Comparison of ENCODE assay signal across 8 cellular contexts in genomic region chr2:48524756-48525155, GRCh38. TPM values are rescaled to one million over a fixed set of nuclear protein-coding genes. Genes with fewer than 3 reads are reported as not detected.
DNase-seq lines count a peak whose midpoint lies in the region; ATAC-seq and TF ChIP-seq lines count a peak whose summit lies in the region.
"Not testable (repeated sequence)": the region's sequence is repeated elsewhere in the genome, so short reads cannot be mapped to it uniquely, and the experiment has no call there.

No MANE protein-coding gene starts in this region.

- CTCF ChIA-PET in HEK293 (lab: Yijun Ruan, JAX) = interaction anchor here (1.8 kb wide), 1 partner anchor 10 kb away, joined by 4 read pairs; no protein-coding TSS in a partner anchor

- H3K27me3 ChIP-seq in ascending aorta; esophagus squamous epithelium; left ventricle myocardium inferior (ENCODE audit: low read depth); psoas muscle (ENCODE audit: insufficient read depth in 3 of 3, low read length in 2 of 3); gastrocnemius medialis; thoracic aorta (replicated peaks; ENCODE audit: insufficient read depth); vagina: not testable (repeated sequence)

- in situ Hi-C loops in gastrocnemius medialis (cut with MboI; ENCODE audit: low sequenced_read_pairs in 4 of 4) = not testable (repeated sequence)

- not testable (repeated sequence) for H3K4me1 ChIP-seq in HEK293 (ENCODE audit: control insufficient read depth, insufficient read depth, low read length); psoas muscle
- H3K4me1 ChIP-seq in ascending aorta (peaks cover 0 to 10% of the 10 kb centered on the region in 2 donors), esophagus squamous epithelium (peaks cover 6 to 38% (median 10%) of the 10 kb centered on the region in 3 donors), left ventricle myocardium inferior (peaks cover 42% of the 10 kb centered on the region), gastrocnemius medialis (peaks cover 19 to 22% of the 10 kb centered on the region in 2 donors), thoracic aorta (ENCODE audit: control insufficient read depth in 1 of 2, low read depth in 2 of 2) (peaks cover 11 to 15% of the 10 kb centered on the region in 2 donors), vagina (peaks cover 44% of the 10 kb centered on the region)

- POLR2A ChIA-PET in HEK293 (lab: Yijun Ruan, JAX) = interaction anchor here (0.7 kb wide), 1 partner anchor 19 kb away, joined by 9 read pairs; no protein-coding TSS in a partner anchor

- not testable (repeated sequence) for ATAC-seq in psoas muscle; gastrocnemius medialis; thoracic aorta (ENCODE audit: insufficient number of reproducible peaks, low FRiP score, low read depth)

- TF ChIP-seq POLR2A in esophagus squamous epithelium (IDR thresholded peaks at IDR 0.05); gastrocnemius medialis (IDR thresholded peaks at IDR 0.05); vagina (IDR thresholded peaks at IDR 0.05): not testable (repeated sequence)

- H3K27ac ChIP-seq in HEK293 (ENCODE audit: extremely low read depth, low read depth, low read length) = not testable (repeated sequence)
- peak overlapping the region; percentile 68 to 71 for H3K27ac ChIP-seq in ascending aorta
- peak overlapping the region in 3 of 4 donors; percentile 0 to 90 (median 89) for H3K27ac ChIP-seq in esophagus squamous epithelium
- peak overlapping the region; percentile 91 for H3K27ac ChIP-seq in left ventricle myocardium inferior (replicated peaks)
- peak overlapping the region; percentile 46 for H3K27ac ChIP-seq in psoas muscle
- H3K27ac ChIP-seq in gastrocnemius medialis = peak overlapping the region; percentile 17 to 82 (median 76)
- peak overlapping the region; percentile 47 to 61 for H3K27ac ChIP-seq in thoracic aorta
- H3K27ac ChIP-seq in vagina = peak overlapping the region; percentile 53

- not testable (repeated sequence) for H3K9me3 ChIP-seq in HEK293 (ENCODE audit: control insufficient read depth, insufficient read depth, low read depth, low read length); ascending aorta; esophagus squamous epithelium; left ventricle myocardium inferior (replicated peaks); psoas muscle; gastrocnemius medialis; thoracic aorta; vagina

- intact Hi-C loops in ascending aorta (cut with DNase I); esophagus squamous epithelium (cut with DNase I); left ventricle myocardium inferior (cut with micrococcal nuclease); psoas muscle (cut with DNase I); gastrocnemius medialis (cut with DNase I; ENCODE audit: low total_unique reads); vagina (cut with DNase I): not testable (repeated sequence)

- TF ChIP-seq CTCF in HEK293 (tag by site-specific recombination; IDR thresholded peaks at IDR 0.05); ascending aorta (IDR thresholded peaks at IDR 0.05); esophagus squamous epithelium (IDR thresholded peaks at IDR 0.05); left ventricle myocardium inferior (IDR thresholded peaks at IDR 0.05; ENCODE audit: borderline replicate concordance); psoas muscle (IDR thresholded peaks at IDR 0.05); gastrocnemius medialis (IDR thresholded peaks at IDR 0.05 in 4 of 5, conservative IDR thresholded peaks at IDR 0.05 in 1 of 5); thoracic aorta (IDR thresholded peaks at IDR 0.05); vagina (IDR thresholded peaks at IDR 0.05): not testable (repeated sequence)

- WGBS in esophagus squamous epithelium, 2 donors = 36 to 89% methylated on average over 1 to 3 of the region's 3 CpGs
- WGBS in psoas muscle, 3 donors = 84 to 89% (median 86%) methylated on average over 3 of the region's 3 CpGs

- not testable (repeated sequence) for H3K36me3 ChIP-seq in HEK293 (ENCODE audit: control insufficient read depth in 2 of 2, insufficient read depth in 1 of 2, low read length in 2 of 2); left ventricle myocardium inferior; psoas muscle (ENCODE audit: insufficient read depth in 1 of 2, low read depth in 1 of 2); gastrocnemius medialis; thoracic aorta; vagina
- H3K36me3 ChIP-seq in ascending aorta (peaks cover 4 to 23% of the 10 kb centered on the region in 2 donors), esophagus squamous epithelium (peaks cover 0 to 32% (median 4%) of the 10 kb centered on the region in 3 donors)

- not testable (repeated sequence) for DNase-seq in ascending aorta (ENCODE audit: low spot score in 2 of 2); esophagus squamous epithelium (lab: John Stamatoyannopoulos, UW); left ventricle myocardium inferior; psoas muscle; gastrocnemius medialis; thoracic aorta (ENCODE audit: low spot score); vagina (ENCODE audit: extremely low spot score in 2 of 2)

- H3K4me3 ChIP-seq in HEK293 (ENCODE audit: low read depth, low read length); ascending aorta; esophagus squamous epithelium; left ventricle myocardium inferior; psoas muscle; gastrocnemius medialis; thoracic aorta; vagina: not testable (repeated sequence)

TF ChIP-seq in HEK293, 187 proteins besides CTCF, POLR2A, EP300 and RAD21:
- TF ChIP-seq ZNF146 (tag by site-specific recombination; IDR thresholded peaks at IDR 0.05) (peak; percentile 93), ZNF580 (tag by site-specific recombination; IDR thresholded peaks at IDR 0.05) (0 out of 2 replicates have a peak, but pooled peaks have one; percentile 69)

RNA-seq across cellular contexts. Expression of gene STON1, which starts 5.2 kb away (rescaled TPM):
- 23.4 TPM for total RNA-seq in ascending aorta
- 10 to 100 TPM in 1 of 4 donors, 1 to 10 TPM in 3; 2.0 to 37.2 (median 6.9) TPM for total RNA-seq in esophagus squamous epithelium
- total RNA-seq in left ventricle myocardium inferior = 6.9 TPM
- total RNA-seq in psoas muscle = 1 to 10 TPM; 1.8 to 5.6 (median 2.1) TPM
- 1 to 10 TPM in 2 of 3 donors, under 1 TPM in 1; 0.98 to 1.8 (median 1.2) TPM for polyA plus RNA-seq in psoas muscle
- 1 to 10 TPM; 2.6 to 5.2 (median 3.5) TPM for total RNA-seq in gastrocnemius medialis
- 10 to 100 TPM; 39.2 to 42.4 TPM for total RNA-seq in thoracic aorta
- 48.1 TPM for total RNA-seq in vagina
